In the genomic region with DNA sequence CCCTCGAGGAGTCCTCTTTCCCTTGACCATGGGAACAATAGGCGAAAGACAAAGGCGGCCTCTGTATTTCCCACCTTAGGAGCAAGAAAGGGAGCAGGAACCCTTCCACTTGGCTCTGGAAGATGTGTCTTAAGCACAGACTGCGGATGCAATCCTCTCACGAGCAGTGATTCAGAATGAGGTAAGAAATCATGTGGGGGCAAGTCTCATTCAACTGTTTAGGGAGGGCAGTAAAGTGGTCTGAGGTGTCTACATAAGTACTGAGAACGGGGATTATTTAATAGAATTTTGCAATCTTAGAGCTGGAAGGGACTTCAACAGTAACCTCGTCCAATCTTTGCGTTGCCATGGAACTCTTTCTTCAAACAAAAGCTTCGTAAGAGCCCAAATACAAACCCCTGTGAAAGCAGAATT, we compare ENCODE assay signal across 10 cellular contexts. TPM values are rescaled to one million over a fixed set of nuclear protein-coding genes. Genes with fewer than 3 reads are reported as not detected.
A peak's percentile ranks its signal among the peaks of the same experiment; 100 is the strongest.
DNase-seq lines count a peak whose midpoint lies in the region; ATAC-seq and TF ChIP-seq lines count a peak whose summit lies in the region.
"Had no signal": no experiment of that assay in that cellular context is flagged by ENCODE, and none has a peak within 500 bp of the region (broad histone marks: within the 10 kb centered on the region; RNA-seq: fewer than 3 reads in every experiment).

No MANE protein-coding gene starts in this region.

- H4K5ac ChIP-seq in IMR-90 (ENCODE audit: low read depth, low read length): peak overlapping the region; percentile 71

- peaks cover 23% of the 10 kb centered on the region for H3K79me2 ChIP-seq in ACC112 (ENCODE audit: control insufficient read depth, insufficient read depth, low read length, unreplicated experiment)

- H3K14ac ChIP-seq in IMR-90 (replicated peaks; ENCODE audit: low read depth, low read length): peak overlapping the region; percentile 84

- H2BK20ac ChIP-seq in IMR-90 (ENCODE audit: low read depth, low read length): peak overlapping the region; percentile 93

- peak; percentile 70 for TF ChIP-seq POLR2A in IMR-90 (IDR thresholded peaks at IDR 0.05; ENCODE audit: low read depth, low read length)

- TF ChIP-seq RAD21 in IMR-90 (IDR thresholded peaks at IDR 0.05; ENCODE audit: low read length): no peak

- no peaks in the 10 kb centered on the region for H4K20me1 ChIP-seq in IMR-90 (ENCODE audit: insufficient read depth, low read length)

- peak; percentile 96 for DNase-seq in IMR-90
- no peak for DNase-seq in stimulated activated naive CD4-positive, alpha-beta T cell (lab: John Stamatoyannopoulos, UW)
- no peak for DNase-seq in pons (ENCODE audit: low spot score)
- no peak for DNase-seq in DMS 273 treated with DMSO at 0.1 percent for 48 hours (lab: John Stamatoyannopoulos, UW)

- H3K18ac ChIP-seq in IMR-90 (ENCODE audit: low read depth, low read length): peak overlapping the region; percentile 88

- H2BK5ac ChIP-seq in IMR-90 (ENCODE audit: low read depth, low read length, poor library complexity, severe bottlenecking): peak overlapping the region; percentile 77

- H2AK5ac ChIP-seq in IMR-90 (ENCODE audit: low read depth, low read length): peak overlapping the region; percentile 53; the same call in 1 of the 2 replicates

- peaks cover 34% of the 10 kb centered on the region for H3K4me1 ChIP-seq in ACC112 (ENCODE audit: control insufficient read depth, insufficient read depth, low read length, unreplicated experiment)
- H3K4me1 ChIP-seq in IMR-90 (ENCODE audit: control insufficient read depth, insufficient read depth, low read length): peaks cover 8% of the 10 kb centered on the region
- H3K4me1 ChIP-seq in ectodermal cell (ENCODE audit: control insufficient read depth, insufficient read depth, low read length): peaks cover 23% of the 10 kb centered on the region
- H3K4me1 ChIP-seq in muscle layer of duodenum (ENCODE audit: control insufficient read depth in 1 of 2, insufficient read depth in 2 of 2, low read length in 2 of 2): peaks cover 7 to 11% of the 10 kb centered on the region in 2 donors
- H3K4me1 ChIP-seq: Caco-2 had no signal

- peak overlapping the region; percentile 43 for H3K56ac ChIP-seq in IMR-90 (ENCODE audit: extremely low read depth, insufficient read depth, low read length)

- peak overlapping the region in 1 of 2 experiments; percentile 66; a peak in 3 of 4 replicates for H4K8ac ChIP-seq in IMR-90 (ENCODE audit: low read depth in 2 of 2, low read length in 2 of 2)

- H3K4me2 ChIP-seq in IMR-90 (ENCODE audit: low read depth, low read length): peak overlapping the region; percentile 77

- H3K9me1 ChIP-seq in IMR-90 (ENCODE audit: insufficient read depth, low read length): 0 out of 2 replicates have a peak, but pooled peaks cover 3% of the 10 kb centered on the region

- H3K27me3 ChIP-seq in ACC112 (ENCODE audit: insufficient read depth, low read length) (no peaks in the 10 kb centered on the region), IMR-90 (ENCODE audit: control insufficient read depth, insufficient read depth, low read length) (peaks cover 5% of the 10 kb centered on the region), ectodermal cell (ENCODE audit: control insufficient read depth, insufficient read depth, low read length, poor library complexity, severe bottlenecking) (peaks cover 8% of the 10 kb centered on the region), muscle layer of duodenum (ENCODE audit: low read depth, low read length) (no peaks in the 10 kb centered on the region)
- H3K27me3 ChIP-seq: gastrocnemius medialis had no signal

- in situ Hi-C loops in IMR-90 (cut with MboI; ENCODE audit: low sequenced_read_pairs): no loop called here

- intact Hi-C loops in IMR-90 (cut with micrococcal nuclease): loop anchor here (1.0 to 10.0 kb wide), 6 partner anchors 31 to 351 kb away; no protein-coding TSS in a partner anchor

- H2BK120ac ChIP-seq in IMR-90 (ENCODE audit: low read depth, low read length): peak overlapping the region; percentile 86

- peak overlapping the region; percentile 72 for H3K4ac ChIP-seq in IMR-90 (ENCODE audit: low read depth, low read length)

- H3K79me1 ChIP-seq in IMR-90 (ENCODE audit: low read depth in 1 of 2, low read length in 2 of 2): peaks cover 0 to 16% of the 10 kb centered on the region in 2 experiments; a peak in 3 of 4 replicates

- H2BK15ac ChIP-seq in IMR-90 (ENCODE audit: low read depth, low read length): peak overlapping the region; percentile 93

- H4K91ac ChIP-seq in IMR-90 (ENCODE audit: insufficient read depth, low read depth, low read length): peak overlapping the region; percentile 77

- TF ChIP-seq CTCF in IMR-90 (conservative IDR thresholded peaks at IDR 0.05; ENCODE audit: low read depth, low read length): no peak

- H3K4me3 ChIP-seq in ACC112 (ENCODE audit: low read depth, low read length): peak overlapping the region; percentile 6
- no peak overlapping the region for H3K4me3 ChIP-seq in IMR-90 (ENCODE audit: insufficient read depth, low read depth, low read length)
- no peak overlapping the region for H3K4me3 ChIP-seq in ectodermal cell (ENCODE audit: insufficient read depth, low read depth, low read length)
- H3K4me3 ChIP-seq in muscle layer of duodenum (ENCODE audit: low read depth in 1 of 2, low read length in 2 of 2): no peak overlapping the region

- H3K36me3 ChIP-seq in ACC112 (ENCODE audit: insufficient read depth, low read length) (no peaks in the 10 kb centered on the region), IMR-90 (ENCODE audit: control insufficient read depth, insufficient read depth, low read length) (no peaks in the 10 kb centered on the region), ectodermal cell (ENCODE audit: control insufficient read depth, insufficient read depth, low read length) (no peaks in the 10 kb centered on the region), muscle layer of duodenum (ENCODE audit: control insufficient read depth in 1 of 2, insufficient read depth in 2 of 2, low read length in 2 of 2) (no peaks in the 10 kb centered on the region)
- H3K36me3 ChIP-seq: gastrocnemius medialis had no signal

- H2AK9ac ChIP-seq in IMR-90 (replicated peaks; ENCODE audit: low read depth, low read length, poor library complexity): peak overlapping the region; percentile 38

- ATAC-seq in IMR-90 (ENCODE audit: low read depth): peak; percentile 21
- ATAC-seq in GM21515 (IDR thresholded peaks at IDR 0.05; ENCODE audit: unreplicated experiment): no peak

- H3K27ac ChIP-seq in ACC112 (ENCODE audit: low read depth, low read length) (peak overlapping the region; percentile 90), IMR-90 (ENCODE audit: insufficient read depth, low read length) (peak overlapping the region; percentile 76; the same call in 1 of the 2 replicates), ectodermal cell (ENCODE audit: insufficient read depth, low read depth, low read length, poor library complexity, severe bottlenecking) (peak overlapping the region; percentile 42), muscle layer of duodenum (ENCODE audit: low read length) (peak overlapping the region; percentile 2)

- peak overlapping the region; percentile 7 for H3K9ac ChIP-seq in IMR-90 (ENCODE audit: low read depth, low read length)

- POLR2A ChIA-PET in IMR-90 (lab: Charles Lee; ENCODE audit: unreplicated experiment): no interaction called here

- no peaks in the 10 kb centered on the region for H3K9me3 ChIP-seq in IMR-90 (ENCODE audit: control insufficient read depth, insufficient read depth, low read length)
- H3K9me3 ChIP-seq in ectodermal cell (ENCODE audit: control insufficient read depth, low read length): no peaks in the 10 kb centered on the region
- no peaks in the 10 kb centered on the region for H3K9me3 ChIP-seq in muscle layer of duodenum (ENCODE audit: control insufficient read depth in 1 of 2, low read length in 2 of 2)
- H3K9me3 ChIP-seq: Caco-2, gastrocnemius medialis had no signal

- H3K23ac ChIP-seq in IMR-90 (ENCODE audit: low read depth, low read length): no peak overlapping the region; the same call in 1 of the 2 replicates

- dilution Hi-C loops in IMR-90 (cut with HindIII; ENCODE audit: low sequenced_read_pairs, unreplicated experiment): no loop called here

- CTCF ChIA-PET in IMR-90 (lab: Yijun Ruan, JAX): interaction anchor here (0.5 to 4.1 kb wide), 7 partner anchors 12 to 279 kb away, joined by 3 to 37 read pairs (median 4); no protein-coding TSS in a partner anchor

- H2AFZ ChIP-seq in ACC112 (ENCODE audit: low read length, unreplicated experiment) (peak overlapping the region; percentile 61), IMR-90 (replicated peaks; ENCODE audit: low read length, poor library complexity) (peak overlapping the region; percentile 88)

- BruUV-seq in IMR-90 (replicated peaks; lab: Mats Ljungman, UMichigan): no TSS peak

- no CpG with 5 or more reads among the region's 9 CpGs for WGBS in IMR-90 (ENCODE audit: extremely low coverage in 2 of 2, insufficient read length in 1 of 2), 2 experiments
- WGBS in ectodermal cell, 2 experiments: 67 to 75% methylated on average over 8 to 9 of the region's 9 CpGs

TF ChIP-seq in IMR-90, 13 proteins besides CTCF, POLR2A, EP300 and RAD21 (continues in another document):
- peak; percentile 90 for TF ChIP-seq BHLHE40 (IDR thresholded peaks at IDR 0.05; ENCODE audit: low read depth, low read length)
- TF ChIP-seq RFX5 (IDR thresholded peaks at IDR 0.05; ENCODE audit: low read depth, low read length): no peak

RNA-seq across cellular contexts. Expression of a gene that starts 1.6 kb away (rescaled TPM):
- 21.1 and 22.0 TPM in 2 replicates for total RNA-seq in IMR-90 (2012; rRNA removed)
- 4.6 and 5.5 TPM in 2 replicates for polyA plus RNA-seq in IMR-90 (2012; rRNA removed)
- polyA plus RNA-seq in IMR-90 (2012; cell fraction: cytosol; rRNA removed): 2.2 and 3.2 TPM in 2 replicates
- polyA plus RNA-seq in IMR-90 (2012; cell fraction: nucleus; rRNA removed; ENCODE audit: low replicate concordance): 2.4 and 9.7 TPM in 2 replicates
- 14.7 TPM for polyA plus RNA-seq in ectodermal cell (2013, experiment 1 of 4)
- 15.8 TPM for polyA plus RNA-seq in ectodermal cell (2013, experiment 2 of 4)
- polyA plus RNA-seq in ectodermal cell (2013, experiment 3 of 4): 11.4 TPM
- 12.5 TPM for polyA plus RNA-seq in ectodermal cell (2013, experiment 4 of 4)
- total RNA-seq: Caco-2 had no signal

RNA-seq across cellular contexts. Expression of a gene that starts 21.4 kb away (rescaled TPM):
- 51.7 and 69.4 TPM in 2 replicates for total RNA-seq in IMR-90 (2012; rRNA removed)
- polyA plus RNA-seq in IMR-90 (2012; rRNA removed): 58.7 and 64.3 TPM in 2 replicates
- polyA plus RNA-seq in IMR-90 (2012; cell fraction: cytosol; rRNA removed): 39.4 and 47.6 TPM in 2 replicates
- 35.3 and 72.9 TPM in 2 replicates for polyA plus RNA-seq in IMR-90 (2012; cell fraction: nucleus; rRNA removed; ENCODE audit: low replicate concordance)
- 44.0 TPM for polyA plus RNA-seq in ectodermal cell (2013, experiment 1 of 4)
- 44.2 TPM for polyA plus RNA-seq in ectodermal cell (2013, experiment 2 of 4)
- polyA plus RNA-seq in ectodermal cell (2013, experiment 3 of 4): 42.1 TPM
- polyA plus RNA-seq in ectodermal cell (2013, experiment 4 of 4): 46.4 TPM

RNA-seq across cellular contexts. Expression of a gene that starts 51.0 kb away (rescaled TPM):
- 50.8 and 56.5 TPM in 2 replicates for total RNA-seq in IMR-90 (2012; rRNA removed)
- 60.7 and 66.4 TPM in 2 replicates for polyA plus RNA-seq in IMR-90 (2012; rRNA removed)
- polyA plus RNA-seq in IMR-90 (2012; cell fraction: cytosol; rRNA removed): 42.3 and 56.1 TPM in 2 replicates
- 86.1 and 91.5 TPM in 2 replicates for polyA plus RNA-seq in IMR-90 (2012; cell fraction: nucleus; rRNA removed; ENCODE audit: low replicate concordance)
- polyA plus RNA-seq in ectodermal cell (2013, experiment 1 of 4): 77.5 TPM
- 77.3 TPM for polyA plus RNA-seq in ectodermal cell (2013, experiment 2 of 4)
- 63.0 TPM for polyA plus RNA-seq in ectodermal cell (2013, experiment 3 of 4)
- polyA plus RNA-seq in ectodermal cell (2013, experiment 4 of 4): 72.9 TPM

Comparison
In these comparisons a context has a peak if more than half of its experiments do, and no peak if none do; other contexts are left out.
1. H3K27ac ChIP-seq: peak in every context shown above with its lines; median percentile 90 in ACC112; 76 in IMR-90; 42 in ectodermal cell; 2 in muscle layer of duodenum.